In genomic region chr22:48665286-48666010, GRCh38 we compare ENCODE assay signal across 21 cellular contexts.
A peak's percentile ranks its signal among the peaks of the same experiment; 100 is the strongest.
DNase-seq lines count a peak whose midpoint lies in the region; ATAC-seq and TF ChIP-seq lines count a peak whose summit lies in the region.
"Had no signal": no experiment of that assay in that cellular context is flagged by ENCODE, and none has a peak within 500 bp of the region (broad histone marks: within the 10 kb centered on the region; RNA-seq: fewer than 3 reads in every experiment).

No MANE protein-coding gene starts in this region.

- intact Hi-C loops in Right ventricle myocardium inferior (cut with DNase I), result no loop called here
- intact Hi-C loops in heart right ventricle (cut with DNase I), result no loop called here

- DNase-seq in Right ventricle myocardium inferior (ENCODE audit: missing footprints), result peak; percentile 26
- DNase-seq in heart right ventricle, result no peak
- peak; percentile 74 for DNase-seq in GM03348 (ENCODE audit: low spot score)
- DNase-seq in NCI-H748 treated with DMSO at 0.1 percent for 48 hours (lab: John Stamatoyannopoulos, UW), result peak; percentile 14
- DNase-seq in stimulated activated CD4-positive, alpha-beta T cell treated with anti-CD3 and anti-CD28 coated beads, Interleukin-15, amount 100 ng/mL, for 24 hours, result no peak
- no peak for DNase-seq in RKO (ENCODE audit: low spot score)
- DNase-seq: Caco-2; CD4-positive, alpha-beta memory T cell; DMS 273 treated with DMSO at 0.1 percent for 48 hours; DND-41; Kasumi-1; NCI-H1694; NCI-H2081; NCI-H446; NCI-H69; PC-9; SW 1271; T-helper 17 cell had no signal

- peaks cover 0 to 18% (median 6%) of the 10 kb centered on the region in 7 donors for H3K27me3 ChIP-seq in heart right ventricle
- H3K27me3 ChIP-seq: BLaER1 treated with 17β-estradiol and CSF1 and Interleukin-3, amounts not matched to agents 10 nM and 100 nM had no signal

- no peak overlapping the region for H3K4me3 ChIP-seq in heart right ventricle
- H3K4me3 ChIP-seq: BLaER1 treated with 17β-estradiol and CSF1 and Interleukin-3, amounts not matched to agents 10 nM and 100 nM; PC-9 had no signal

- WGBS in heart right ventricle, 2 donors, result 77% methylated on average over 23 of the region's 23 CpGs

- no peak for ATAC-seq in Right ventricle myocardium inferior
- no peak for ATAC-seq in heart right ventricle
- no peak for ATAC-seq in GM18511 (IDR thresholded peaks at IDR 0.05; ENCODE audit: unreplicated experiment)
- ATAC-seq: T-helper 17 cell had no signal

- no peaks in the 10 kb centered on the region for H3K4me1 ChIP-seq in heart right ventricle
- H3K4me1 ChIP-seq: Caco-2 had no signal

- no peaks in the 10 kb centered on the region for H3K36me3 ChIP-seq in heart right ventricle
- H3K36me3 ChIP-seq: BLaER1 treated with 17β-estradiol and CSF1 and Interleukin-3, amounts not matched to agents 10 nM and 100 nM had no signal

- H3K9me3 ChIP-seq in heart right ventricle, result peaks cover 0 to 23% (median 5%) of the 10 kb centered on the region in 11 donors

- no peak overlapping the region for H3K27ac ChIP-seq in heart right ventricle
- H3K27ac ChIP-seq: BLaER1 treated with 17β-estradiol and CSF1 and Interleukin-3, amounts not matched to agents 10 nM and 100 nM; PC-9; RWPE1 had no signal

- no peak for TF ChIP-seq CTCF in heart right ventricle (IDR thresholded peaks at IDR 0.05)

Comparison
In these comparisons a context has a peak if more than half of its experiments do, and no peak if none do; other contexts are left out.
1. DNase-seq: peak in Right ventricle myocardium inferior (single experiment), GM03348 (single experiment) and NCI-H748 treated with DMSO at 0.1 percent for 48 hours (single experiment); none in heart right ventricle (0 of 2), stimulated activated CD4-positive, alpha-beta T cell treated with anti-CD3 and anti-CD28 coated beads, Interleukin-15, amount 100 ng/mL, for 24 hours (single experiment) and RKO (single experiment).